8 cellular contexts compared by ENCODE assay signal in genomic region chr12:13195848-13196301, GRCh38. TPM values are rescaled to one million over a fixed set of nuclear protein-coding genes. Genes with fewer than 3 reads are reported as not detected.
DNase-seq lines count a peak whose midpoint lies in the region; ATAC-seq and TF ChIP-seq lines count a peak whose summit lies in the region.

No MANE protein-coding gene starts in this region.

- peak overlapping the region in 3 of 8 donors; percentile 33 to 79 (median 58) for H3K27ac Mint-ChIP-seq in CD8-positive, alpha-beta memory T cell
- H3K27ac Mint-ChIP-seq in T-cell: peak overlapping the region; percentile 58 to 75

- H4K20me1 ChIP-seq in fibroblast of lung (ENCODE audit: control insufficient read depth, extremely low read depth, insufficient read depth, low read length): no peaks in the 10 kb centered on the region

- no peak for DNase-seq in CD8-positive, alpha-beta memory T cell
- DNase-seq in T-cell (no peak), fibroblast of lung (ENCODE audit: low read depth in 2 of 2) (peak; percentile 54 to 72), NCI-H748 treated with DMSO at 0.1 percent for 48 hours (lab: John Stamatoyannopoulos, UW) (no peak), erythroblast (lab: John Stamatoyannopoulos, UW) (no peak), Kasumi-1 (lab: John Stamatoyannopoulos, UW) (no peak)

- TF ChIP-seq POLR2A in erythroblast (IDR thresholded peaks at IDR 0.05; ENCODE audit: low read length): no peak

- H3K4me2 ChIP-seq in fibroblast of lung (ENCODE audit: extremely low read depth, insufficient read depth, low read length): peak overlapping the region; percentile 58

- peak overlapping the region in 6 of 7 donors; percentile 6 to 75 (median 17) for H3K4me3 Mint-ChIP-seq in CD8-positive, alpha-beta memory T cell
- peak overlapping the region; percentile 75 to 82 (median 75) for H3K4me3 Mint-ChIP-seq in T-cell

- no peak overlapping the region for H2AFZ ChIP-seq in fibroblast of lung (ENCODE audit: low read length)

- no peaks in the 10 kb centered on the region for H3K27me3 ChIP-seq in CD8-positive, alpha-beta memory T cell (ENCODE audit: insufficient read depth, low read length, poor library complexity, severe bottlenecking)
- H3K27me3 ChIP-seq in fibroblast of lung (ENCODE audit: control insufficient read depth, insufficient read depth, low read length) (no peaks in the 10 kb centered on the region), rectal smooth muscle tissue (ENCODE audit: control insufficient read depth, insufficient read depth, low read length) (no peaks in the 10 kb centered on the region)

- H3K79me2 ChIP-seq in fibroblast of lung (ENCODE audit: control insufficient read depth, insufficient read depth, low read length): peaks cover 43% of the 10 kb centered on the region

- peaks cover 4 to 7% of the 10 kb centered on the region in 2 donors for H3K27me3 Mint-ChIP-seq in CD8-positive, alpha-beta memory T cell
- peaks cover 0 to 2% of the 10 kb centered on the region in 2 donors for H3K27me3 Mint-ChIP-seq in T-cell

- peaks cover 17 to 35% (median 18%) of the 10 kb centered on the region in 3 donors for H3K4me1 Mint-ChIP-seq in CD8-positive, alpha-beta memory T cell
- peaks cover 24 to 35% (median 33%) of the 10 kb centered on the region in 3 donors for H3K4me1 Mint-ChIP-seq in T-cell

- H3K36me3 Mint-ChIP-seq in CD8-positive, alpha-beta memory T cell: no peaks in the 10 kb centered on the region
- no peaks in the 10 kb centered on the region for H3K36me3 Mint-ChIP-seq in T-cell

- no peaks in the 10 kb centered on the region for H3K9me3 Mint-ChIP-seq in CD8-positive, alpha-beta memory T cell
- no peaks in the 10 kb centered on the region for H3K9me3 Mint-ChIP-seq in T-cell

- H3K4me3 ChIP-seq in CD8-positive, alpha-beta memory T cell (ENCODE audit: low read length): peak overlapping the region; percentile 57
- H3K4me3 ChIP-seq in fibroblast of lung (replicated peaks in 1 of 4; ENCODE audit: control extremely low read depth in 1 of 4, insufficient read depth in 1 of 4, low read depth in 3 of 4, low read length in 4 of 4) (peak overlapping the region in 2 of 4 experiments; percentile 81 to 97), rectal smooth muscle tissue (ENCODE audit: low read length) (peak overlapping the region; percentile 85)

- no peak for TF ChIP-seq CTCF in fibroblast of lung (conservative IDR thresholded peaks at IDR 0.05 in 1 of 2, IDR thresholded peaks at IDR 0.05 in 1 of 2; ENCODE audit: low read depth in 1 of 2, low read length in 2 of 2)

- POLR2A ChIA-PET in CD8-positive, alpha-beta memory T cell (lab: Charles Lee): no interaction called here
- POLR2A ChIA-PET in T-cell (lab: Charles Lee): interaction anchor here (0.6 kb wide), 7 partner anchors 12 to 835 kb away, joined by 3 to 11 read pairs (median 3); no protein-coding TSS in a partner anchor

- ATAC-seq in T-cell (replicated peaks in 1 of 4): peak in 2 of 4 experiments; percentile 4 to 5
- ATAC-seq in GM21381 (IDR thresholded peaks at IDR 0.05; ENCODE audit: unreplicated experiment): no peak

- H3K9me3 ChIP-seq in CD8-positive, alpha-beta memory T cell (ENCODE audit: low read length): no peaks in the 10 kb centered on the region
- H3K9me3 ChIP-seq in fibroblast of lung (ENCODE audit: control insufficient read depth, insufficient read depth, low read depth, low read length): no peaks in the 10 kb centered on the region

- H3K9ac ChIP-seq in fibroblast of lung (ENCODE audit: insufficient read depth, low read length) (peak overlapping the region; percentile 63), rectal smooth muscle tissue (ENCODE audit: low read length) (peak overlapping the region; percentile 38)

- H3K27ac ChIP-seq in CD8-positive, alpha-beta memory T cell (ENCODE audit: low read depth, low read length): no peak overlapping the region
- H3K27ac ChIP-seq in fibroblast of lung (ENCODE audit: insufficient read depth, low read length) (peak overlapping the region; percentile 88), rectal smooth muscle tissue (ENCODE audit: low read depth, low read length) (peak overlapping the region; percentile 87)

- H3K4me1 ChIP-seq in CD8-positive, alpha-beta memory T cell (ENCODE audit: insufficient read depth, low read length): peaks cover 18% of the 10 kb centered on the region
- H3K4me1 ChIP-seq in fibroblast of lung (ENCODE audit: control insufficient read depth, extremely low read depth, insufficient read depth, low read length): peaks cover 30% of the 10 kb centered on the region
- H3K4me1 ChIP-seq in rectal smooth muscle tissue (ENCODE audit: control insufficient read depth, insufficient read depth, low read length): peaks cover 13% of the 10 kb centered on the region

- no peaks in the 10 kb centered on the region for H3K36me3 ChIP-seq in CD8-positive, alpha-beta memory T cell (ENCODE audit: insufficient read depth, low read length)
- H3K36me3 ChIP-seq in fibroblast of lung (ENCODE audit: control insufficient read depth, insufficient read depth, low read length): peaks cover 3% of the 10 kb centered on the region
- H3K36me3 ChIP-seq in rectal smooth muscle tissue (ENCODE audit: control insufficient read depth, insufficient read depth, low read length): no peaks in the 10 kb centered on the region

- CTCF ChIA-PET in CD8-positive, alpha-beta memory T cell (lab: Charles Lee): interaction anchor here (1.1 to 2.1 kb wide), 5 partner anchors 11 to 97 kb away, joined by 3 to 12 read pairs (median 7); no protein-coding TSS in a partner anchor
- CTCF ChIA-PET in T-cell (lab: Charles Lee): interaction anchor here (0.6 to 1.8 kb wide), 3 partner anchors 17 to 299 kb away, joined by 3 to 12 read pairs (median 3); no protein-coding TSS in a partner anchor

RNA-seq across cellular contexts. Expression of gene EMP1, which starts 0.7 kb away (rescaled TPM):
- 10 to 100 TPM in 1 of 2 experiments, 1 to 10 TPM in 1; 9.6 to 12.9 TPM for total RNA-seq in CD8-positive, alpha-beta memory T cell
- polyA plus RNA-seq in CD8-positive, alpha-beta memory T cell: 0.35 TPM
- total RNA-seq in T-cell (1 to 10 TPM; 1.4 to 5.4 (median 2.8) TPM), fibroblast of lung (27.5 and 53.5 TPM in 2 replicates)
- 374 and 437 TPM in 2 replicates for polyA plus RNA-seq in fibroblast of lung
- polyA plus RNA-seq in fibroblast of lung (2012): 488 and 577 TPM in 2 replicates
- 599 and 783 TPM in 2 replicates for polyA minus RNA-seq in fibroblast of lung (ENCODE audit: low replicate concordance)

Comparison
In these comparisons a context has a peak if more than half of its experiments do, and no peak if none do; other contexts are left out.
1. DNase-seq: peak in fibroblast of lung (2 of 2); none in CD8-positive, alpha-beta memory T cell (0 of 5), T-cell (0 of 34), NCI-H748 treated with DMSO at 0.1 percent for 48 hours (single experiment), erythroblast (0 of 2) and Kasumi-1 (0 of 2).